In genomic region chr12:43338848-43339526, GRCh38 we compare ENCODE assay signal across 9 cellular contexts.
DNase-seq lines count a peak whose midpoint lies in the region; ATAC-seq and TF ChIP-seq lines count a peak whose summit lies in the region.
"Had no signal": no experiment of that assay in that cellular context is flagged by ENCODE, and none has a peak within 500 bp of the region (broad histone marks: within the 10 kb centered on the region; RNA-seq: fewer than 3 reads in every experiment).

No MANE protein-coding gene starts in this region.

- no peaks in the 10 kb centered on the region for H3K36me3 Mint-ChIP-seq in activated T-cell treated with anti-CD3 and anti-CD28 coated beads, Interleukin-2, amount 50 U/mL, for 72 hours (ENCODE audit: insufficient read depth in 2 of 2)

- H3K27me3 ChIP-seq in PC-9 (ENCODE audit: insufficient read depth, low read depth) (no peaks in the 10 kb centered on the region), psoas muscle (ENCODE audit: insufficient read depth in 3 of 3, low read length in 2 of 3) (no peaks in the 10 kb centered on the region)
- H3K27me3 ChIP-seq: SJSA1 had no signal

- DNase-seq in DMS 273 treated with DMSO at 0.1 percent for 48 hours (lab: John Stamatoyannopoulos, UW) (peak; percentile 7), PC-9 (peak; percentile 9 to 52), fibroblast of peridontal ligament (ENCODE audit: extremely low read depth) (peak; percentile 79), psoas muscle (no peak)
- DNase-seq in effector CD4-positive, alpha-beta T cell, result no peak
- DNase-seq in activated T-cell treated with anti-CD3 and anti-CD28 coated beads, Interleukin-2, amount 50 U/mL, for 72 hours, result no peak

- no peak overlapping the region for H3K4me3 ChIP-seq in PC-9
- H3K4me3 ChIP-seq in psoas muscle, result no peak overlapping the region
- H3K4me3 ChIP-seq: SJSA1 had no signal

- no peaks in the 10 kb centered on the region for H4K20me1 ChIP-seq in PC-9 (ENCODE audit: insufficient read depth)

- no peaks in the 10 kb centered on the region for H3K79me2 ChIP-seq in PC-9 (ENCODE audit: low read depth)

- H3K9me3 ChIP-seq in PC-9 (ENCODE audit: insufficient read depth, low read depth), result no peaks in the 10 kb centered on the region
- H3K9me3 ChIP-seq in psoas muscle, result no peaks in the 10 kb centered on the region
- H3K9me3 ChIP-seq: SJSA1 had no signal

- CTCF ChIA-PET in PC-9 (lab: Charles Lee), result interaction anchor here (0.5 to 1.1 kb wide), 2 partner anchors 544 to 1034 kb away, joined by 3 read pairs; no protein-coding TSS in a partner anchor

- no peak overlapping the region for H3K27ac Mint-ChIP-seq in activated T-cell treated with anti-CD3 and anti-CD28 coated beads, Interleukin-2, amount 50 U/mL, for 72 hours

- BruUV-seq in PC-9 (replicated peaks; lab: Mats Ljungman, UMichigan), result no TSS peak

- H3K27ac ChIP-seq in PC-9, result no peak overlapping the region
- H3K27ac ChIP-seq in psoas muscle, result no peak overlapping the region
- H3K27ac ChIP-seq: SJSA1 had no signal

- H3K36me3 ChIP-seq in PC-9 (ENCODE audit: low read depth) (no peaks in the 10 kb centered on the region), psoas muscle (ENCODE audit: insufficient read depth in 1 of 2, low read depth in 1 of 2) (no peaks in the 10 kb centered on the region)
- H3K36me3 ChIP-seq: SJSA1 had no signal

- no peaks in the 10 kb centered on the region for H3K9me2 ChIP-seq in PC-9 (ENCODE audit: insufficient read depth)

- no peaks in the 10 kb centered on the region for H3F3A ChIP-seq in PC-9 (ENCODE audit: insufficient read depth, low read depth)

- ATAC-seq in GM21423 (IDR thresholded peaks at IDR 0.05; ENCODE audit: unreplicated experiment) (peak; percentile 67), HG03521 (IDR thresholded peaks at IDR 0.05; ENCODE audit: unreplicated experiment) (peak; percentile 29), psoas muscle (peak; percentile 47 to 81 (median 62))
- no peak for ATAC-seq in activated T-cell treated with anti-CD3 and anti-CD28 coated beads, Interleukin-2, amount 50 U/mL, for 72 hours (replicated peaks in 1 of 2)

- H3K4me1 ChIP-seq in PC-9 (replicated peaks; ENCODE audit: insufficient read depth) (no peaks in the 10 kb centered on the region), psoas muscle (no peaks in the 10 kb centered on the region)

- intact Hi-C loops in PC-9 (cut with micrococcal nuclease; ENCODE audit: unreplicated experiment), result loop anchor here (5.0 to 10.0 kb wide), 4 partner anchors 57 to 1212 kb away; no protein-coding TSS in a partner anchor
- intact Hi-C loops in psoas muscle (cut with DNase I), result loop anchor here in 1 of 2 donors (5.0 kb wide), 2 partner anchors 747 to 857 kb away; no protein-coding TSS in a partner anchor

- H3K9me3 Mint-ChIP-seq in activated T-cell treated with anti-CD3 and anti-CD28 coated beads, Interleukin-2, amount 50 U/mL, for 72 hours, result peaks cover 2 to 3% of the 10 kb centered on the region in 2 donors

- no peaks in the 10 kb centered on the region for H3K27me3 Mint-ChIP-seq in activated T-cell treated with anti-CD3 and anti-CD28 coated beads, Interleukin-2, amount 50 U/mL, for 72 hours (ENCODE audit: low read depth)

- POLR2A ChIA-PET in PC-9 (lab: Charles Lee; ENCODE audit: unreplicated experiment), result interaction anchor here (0.7 kb wide), 1 partner anchor 189 kb away, joined by 9 read pairs; no protein-coding TSS in a partner anchor

- H3K4me2 ChIP-seq in PC-9, result 0 out of 2 replicates have a peak overlapping the region, but pooled peaks have one; percentile 20

- peak; percentile 54; the same call in 1 of the 2 replicates for TF ChIP-seq CTCF in PC-9 (conservative IDR thresholded peaks at IDR 0.05)
- peak; percentile 31 for TF ChIP-seq CTCF in psoas muscle (IDR thresholded peaks at IDR 0.05)

- H2AFZ ChIP-seq in PC-9, result no peak overlapping the region

- H3K4me1 Mint-ChIP-seq in activated T-cell treated with anti-CD3 and anti-CD28 coated beads, Interleukin-2, amount 50 U/mL, for 72 hours (ENCODE audit: low read depth), result peaks cover 6% of the 10 kb centered on the region

- no peak overlapping the region for H3K4me3 Mint-ChIP-seq in activated T-cell treated with anti-CD3 and anti-CD28 coated beads, Interleukin-2, amount 50 U/mL, for 72 hours

Comparison
In these comparisons a context has a peak if more than half of its experiments do, and no peak if none do; other contexts are left out.
1. DNase-seq: peak in DMS 273 treated with DMSO at 0.1 percent for 48 hours (single experiment), PC-9 (2 of 2) and fibroblast of peridontal ligament (single experiment); none in psoas muscle (0 of 2), effector CD4-positive, alpha-beta T cell (single experiment) and activated T-cell treated with anti-CD3 and anti-CD28 coated beads, Interleukin-2, amount 50 U/mL, for 72 hours (0 of 2).
2. ATAC-seq: peak in GM21423 (single experiment), HG03521 (single experiment) and psoas muscle (4 of 4); none in activated T-cell treated with anti-CD3 and anti-CD28 coated beads, Interleukin-2, amount 50 U/mL, for 72 hours (0 of 2).